6 cellular contexts compared by ENCODE assay signal in genomic region chr19:39398297-39398864, GRCh38. TPM values are rescaled to one million over a fixed set of nuclear protein-coding genes. Genes with fewer than 3 reads are reported as not detected.
A peak's percentile ranks its signal among the peaks of the same experiment; 100 is the strongest.
DNase-seq lines count a peak whose midpoint lies in the region; ATAC-seq and TF ChIP-seq lines count a peak whose summit lies in the region.

No MANE protein-coding gene starts in this region.

- peak; percentile 60 for DNase-seq in GF-D8 (lab: John Stamatoyannopoulos, UW)
- no peak for DNase-seq in WTC11 (ENCODE audit: low spot score)
- peak; percentile 71 to 87 for DNase-seq in foreskin keratinocyte
- DNase-seq in stimulated activated effector memory CD8-positive, alpha-beta T cell treated with anti-CD3 and anti-CD28 coated beads, Interleukin-12 subunit alpha, Interleukin-12 subunit beta, amount 100 ng/mL, for 72 hours (ENCODE audit: low spot score in 2 of 2), result peak in 1 of 2 donors; percentile 73

- no peaks in the 10 kb centered on the region for H3K9me3 Mint-ChIP-seq in WTC11
- H3K9me3 Mint-ChIP-seq in stimulated activated effector memory CD8-positive, alpha-beta T cell treated with anti-CD3 and anti-CD28 coated beads, Interleukin-12 subunit alpha, Interleukin-12 subunit beta, amount 100 ng/mL, for 72 hours, result no peaks in the 10 kb centered on the region

- CTCF ChIA-PET in WTC11 (lab: Charles Lee), result interaction anchor here (0.5 to 3.6 kb wide), 27 partner anchors 9 to 578 kb away, joined by 3 to 43 read pairs (median 5); partner anchors contain the start of genes PLEKHG2, RPS16, SAMD4B and SUPT5H

- no peak overlapping the region for H3K4me3 Mint-ChIP-seq in WTC11
- H3K4me3 Mint-ChIP-seq in stimulated activated effector memory CD8-positive, alpha-beta T cell treated with anti-CD3 and anti-CD28 coated beads, Interleukin-12 subunit alpha, Interleukin-12 subunit beta, amount 100 ng/mL, for 72 hours, result peak overlapping the region; percentile 62

- H3K27me3 Mint-ChIP-seq in WTC11 (ENCODE audit: low read depth), result no peaks in the 10 kb centered on the region

- H3K4me1 Mint-ChIP-seq in WTC11, result peaks cover 25% of the 10 kb centered on the region
- peaks cover 73% of the 10 kb centered on the region for H3K4me1 Mint-ChIP-seq in stimulated activated effector memory CD8-positive, alpha-beta T cell treated with anti-CD3 and anti-CD28 coated beads, Interleukin-12 subunit alpha, Interleukin-12 subunit beta, amount 100 ng/mL, for 72 hours

- peaks cover 18% of the 10 kb centered on the region for H3K4me1 ChIP-seq in foreskin keratinocyte

- H3K27ac Mint-ChIP-seq in WTC11, result peak overlapping the region; percentile 68
- peak overlapping the region; percentile 85 for H3K27ac Mint-ChIP-seq in stimulated activated effector memory CD8-positive, alpha-beta T cell treated with anti-CD3 and anti-CD28 coated beads, Interleukin-12 subunit alpha, Interleukin-12 subunit beta, amount 100 ng/mL, for 72 hours

- no peaks in the 10 kb centered on the region for H3K27me3 ChIP-seq in foreskin keratinocyte

- H3K36me3 Mint-ChIP-seq in WTC11, result peaks cover 19% of the 10 kb centered on the region
- peaks cover 76% of the 10 kb centered on the region for H3K36me3 Mint-ChIP-seq in stimulated activated effector memory CD8-positive, alpha-beta T cell treated with anti-CD3 and anti-CD28 coated beads, Interleukin-12 subunit alpha, Interleukin-12 subunit beta, amount 100 ng/mL, for 72 hours

- H3K27ac ChIP-seq in foreskin keratinocyte, result peak overlapping the region; percentile 98

- no peak for TF ChIP-seq CTCF in WTC11 (IDR thresholded peaks at IDR 0.05)
- no peak for TF ChIP-seq CTCF in foreskin keratinocyte (conservative IDR thresholded peaks at IDR 0.05)

- ATAC-seq in WTC11 (no peak), foreskin keratinocyte (peak; percentile 41), GM19035 (IDR thresholded peaks at IDR 0.05; ENCODE audit: unreplicated experiment) (no peak), GM21576 (IDR thresholded peaks at IDR 0.05; ENCODE audit: unreplicated experiment) (no peak)
- peak; percentile 22 for ATAC-seq in stimulated activated effector memory CD8-positive, alpha-beta T cell treated with anti-CD3 and anti-CD28 coated beads, Interleukin-12 subunit alpha, Interleukin-12 subunit beta, amount 100 ng/mL, for 72 hours

- POLR2A ChIA-PET in WTC11 (lab: Charles Lee), result interaction anchor here (0.5 to 1.7 kb wide), 5 partner anchors 8 to 988 kb away, joined by 3 to 7 read pairs (median 5); partner anchors contain the start of genes PLEKHG2, RPS16 and ZFP36

TF ChIP-seq in WTC11, 78 proteins besides CTCF, POLR2A, EP300 and RAD21:
- TF ChIP-seq MAX (CRISPR knock-in tag; IDR thresholded peaks at IDR 0.05) (no peak), OVOL2 (CRISPR knock-in tag; IDR thresholded peaks at IDR 0.05; ENCODE audit: borderline replicate concordance) (no peak), ZMAT4 (CRISPR knock-in tag; IDR thresholded peaks at IDR 0.05) (no peak), STAT6 (CRISPR knock-in tag; conservative IDR thresholded peaks at IDR 0.05; ENCODE audit: low read depth) (no peak), EMX1 (CRISPR knock-in tag; IDR thresholded peaks at IDR 0.05) (no peak), RORB (CRISPR knock-in tag; IDR thresholded peaks at IDR 0.05) (no peak), NFATC4 (CRISPR knock-in tag; IDR thresholded peaks at IDR 0.05) (no peak), HMGA2 (CRISPR knock-in tag; IDR thresholded peaks at IDR 0.05) (no peak), CBFB (CRISPR knock-in tag; IDR thresholded peaks at IDR 0.05; ENCODE audit: low read depth) (no peak), TCF7 (CRISPR knock-in tag; IDR thresholded peaks at IDR 0.05; ENCODE audit: low read depth) (no peak), IRF2 (CRISPR knock-in tag; IDR thresholded peaks at IDR 0.05; ENCODE audit: borderline replicate concordance, low read depth) (no peak), CREB1 (CRISPR knock-in tag; IDR thresholded peaks at IDR 0.05) (no peak), SMAD3 (CRISPR knock-in tag; IDR thresholded peaks at IDR 0.05; ENCODE audit: borderline replicate concordance) (no peak), ZSCAN18 (CRISPR knock-in tag; IDR thresholded peaks at IDR 0.05) (no peak), CDX4 (CRISPR knock-in tag; IDR thresholded peaks at IDR 0.05; ENCODE audit: borderline replicate concordance) (no peak), RELA (CRISPR knock-in tag; IDR thresholded peaks at IDR 0.05; ENCODE audit: borderline replicate concordance) (no peak), ZNF281 (CRISPR knock-in tag; IDR thresholded peaks at IDR 0.05) (no peak)

RNA-seq across cellular contexts. Expression of gene MED29, which starts 7.2 kb away (rescaled TPM):
- total RNA-seq in WTC11 (2021) (37.6 to 42.9 TPM (median 39.4 TPM) in 3 replicates), foreskin keratinocyte (15.2 and 16.9 TPM in 2 replicates)
- 17.6 and 18.7 TPM in 2 replicates for polyA plus RNA-seq in foreskin keratinocyte

RNA-seq across cellular contexts. Expression of gene PAF1, which starts 7.5 kb away (rescaled TPM):
- 27.8 to 34.4 TPM (median 29.4 TPM) in 3 replicates for total RNA-seq in WTC11 (2021)
- total RNA-seq in foreskin keratinocyte, result 41.2 and 54.8 TPM in 2 replicates
- 47.2 and 55.4 TPM in 2 replicates for polyA plus RNA-seq in foreskin keratinocyte

RNA-seq across cellular contexts. Expression of gene ZFP36, which starts 8.3 kb away (rescaled TPM):
- total RNA-seq in WTC11 (2021) (17.3 to 22.2 TPM (median 18.4 TPM) in 3 replicates), foreskin keratinocyte (35.0 and 38.1 TPM in 2 replicates)
- 44.5 and 56.1 TPM in 2 replicates for polyA plus RNA-seq in foreskin keratinocyte

RNA-seq across cellular contexts. Expression of gene PLEKHG2, which starts 14.1 kb away (rescaled TPM):
- total RNA-seq in WTC11 (2021) (62.3 to 72.0 TPM (median 63.6 TPM) in 3 replicates), foreskin keratinocyte (19.9 and 26.4 TPM in 2 replicates)
- polyA plus RNA-seq in foreskin keratinocyte, result 8.4 and 14.0 TPM in 2 replicates

RNA-seq across cellular contexts. Expression of gene RPS16, which starts 37.4 kb away (rescaled TPM):
- total RNA-seq in WTC11 (2021) (2,962 to 3,158 TPM (median 2,999 TPM) in 3 replicates), foreskin keratinocyte (178 and 323 TPM in 2 replicates)
- 2,748 and 2,922 TPM in 2 replicates for polyA plus RNA-seq in foreskin keratinocyte

Comparison
In these comparisons a context has a peak if more than half of its experiments do, and no peak if none do; other contexts are left out.
1. ATAC-seq: peak in foreskin keratinocyte (single experiment) and stimulated activated effector memory CD8-positive, alpha-beta T cell treated with anti-CD3 and anti-CD28 coated beads, Interleukin-12 subunit alpha, Interleukin-12 subunit beta, amount 100 ng/mL, for 72 hours (single experiment); none in WTC11 (single experiment), GM19035 (single experiment) and GM21576 (single experiment).